ENCODE assay signal across 8 cellular contexts in the genomic region with DNA sequence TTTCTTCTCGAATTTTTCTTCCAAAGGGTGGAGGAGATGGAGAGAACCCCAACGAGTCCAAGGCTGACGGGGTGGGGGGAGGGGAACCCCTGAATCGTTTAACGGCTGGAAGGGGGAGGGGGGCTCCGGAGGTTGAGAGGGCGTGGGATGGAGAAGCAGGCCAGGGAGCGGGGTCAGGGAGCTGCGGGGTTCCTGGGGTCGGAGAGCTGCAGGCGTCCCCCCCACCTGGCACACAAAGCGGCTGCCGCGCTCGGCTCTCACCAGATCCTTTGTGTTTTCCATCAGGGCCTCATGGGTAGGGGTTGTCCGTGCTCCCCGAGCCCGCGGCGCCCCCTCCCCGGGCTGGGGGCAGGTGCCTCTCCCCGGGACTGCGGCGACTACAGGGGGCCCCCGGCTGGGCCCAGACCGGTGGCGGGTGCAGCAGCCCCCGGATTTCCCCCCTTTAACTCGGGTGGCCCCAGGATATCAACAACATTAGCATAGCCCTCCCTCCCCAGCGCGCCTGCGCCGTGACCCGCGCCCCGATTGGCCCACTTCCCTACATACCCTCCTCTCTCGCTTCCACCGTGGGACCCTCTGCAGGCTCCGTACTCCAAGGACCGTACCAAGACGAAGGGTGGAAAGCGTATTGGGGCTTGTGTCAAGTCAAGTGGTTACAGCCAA. TPM values are rescaled to one million over a fixed set of nuclear protein-coding genes. Genes with fewer than 3 reads are reported as not detected.
DNase-seq lines count a peak whose midpoint lies in the region; ATAC-seq and TF ChIP-seq lines count a peak whose summit lies in the region.

TSS of gene MBTD1 (minus strand) at position 476 of the 663 bp plus-strand sequence. CDS start 34,888 bp downstream, outside the sequence.

- H3K9me3 ChIP-seq in CD4-positive, CD25-positive, alpha-beta regulatory T cell (ENCODE audit: control insufficient read depth in 2 of 2, low read length in 2 of 2) = no peaks in the 10 kb centered on the region

- peak within 1 kb of the TSS; percentile 97 to 98 (median 97) for H3K4me3 Mint-ChIP-seq in CD4-positive, CD25-positive, alpha-beta regulatory T cell

- peak within 1 kb of the TSS; percentile 99 for H3K4me3 ChIP-seq in CD4-positive, CD25-positive, alpha-beta regulatory T cell (ENCODE audit: low read depth, low read length)
- peak within 1 kb of the TSS; percentile 93 for H3K4me3 ChIP-seq in HL-60 (replicated peaks; ENCODE audit: insufficient read depth, low read length)

- peak within 1 kb of the TSS; percentile 97 for H3K27ac ChIP-seq in CD4-positive, CD25-positive, alpha-beta regulatory T cell (ENCODE audit: insufficient read depth, low read length, poor library complexity, severe bottlenecking)
- H3K27ac ChIP-seq in HL-60 (replicated peaks) = peak within 1 kb of the TSS; percentile 100

- peaks cover 18% of the 10 kb centered on the region for H3K36me3 Mint-ChIP-seq in CD4-positive, CD25-positive, alpha-beta regulatory T cell

- no peaks in the 10 kb centered on the region for H3K27me3 Mint-ChIP-seq in CD4-positive, CD25-positive, alpha-beta regulatory T cell

- H3K27me3 ChIP-seq in CD4-positive, CD25-positive, alpha-beta regulatory T cell (ENCODE audit: control insufficient read depth, insufficient read depth, low read length) = no peaks in the 10 kb centered on the region
- no peaks in the 10 kb centered on the region for H3K27me3 ChIP-seq in HL-60 (ENCODE audit: insufficient read depth, poor library complexity, severe bottlenecking)

- H3K9me3 Mint-ChIP-seq in CD4-positive, CD25-positive, alpha-beta regulatory T cell = peaks cover 0 to 2% (median 0%) of the 10 kb centered on the region in 7 donors

- no peak for TF ChIP-seq CTCF in HL-60 (IDR thresholded peaks at IDR 0.05; ENCODE audit: insufficient read depth, low read length)

- H3K36me3 ChIP-seq in CD4-positive, CD25-positive, alpha-beta regulatory T cell (ENCODE audit: control insufficient read depth, insufficient read depth, low read length) = peaks cover 24% of the 10 kb centered on the region

- peak; percentile 87 to 89 for ATAC-seq in CD4-positive, CD25-positive, alpha-beta regulatory T cell (ENCODE audit: low read depth in 2 of 2)
- ATAC-seq in GM19463 (IDR thresholded peaks at IDR 0.05; ENCODE audit: unreplicated experiment) = peak; percentile 74

- peak; percentile 94 to 98 (median 97) for DNase-seq in CD4-positive, CD25-positive, alpha-beta regulatory T cell
- peak; percentile 91 to 98 for DNase-seq in HL-60 (ENCODE audit: low read depth in 1 of 2, low spot score in 1 of 2)
- peak; percentile 82 for DNase-seq in NK-92 (lab: John Stamatoyannopoulos, UW; ENCODE audit: unreplicated experiment)
- DNase-seq in activated CD8-positive, alpha-beta memory T cell treated with anti-CD3 and anti-CD28 coated beads for 24 hours = peak; percentile 95
- peak; percentile 94 for DNase-seq in effector CD8-positive, alpha-beta T cell (lab: John Stamatoyannopoulos, UW)
- peak; percentile 97 for DNase-seq in lung microvascular endothelial cell (ENCODE audit: low read depth in 2 of 2)
- DNase-seq in stimulated activated CD4-positive, alpha-beta T cell treated with anti-CD3 and anti-CD28 coated beads, TNF-alpha, amount 100 ng/mL, for 4 hours (ENCODE audit: low read depth in 3 of 3) = peak; percentile 77 to 89 (median 87)

- H3K4me1 ChIP-seq in CD4-positive, CD25-positive, alpha-beta regulatory T cell (ENCODE audit: control insufficient read depth, insufficient read depth, low read length, poor library complexity, severe bottlenecking) = peaks cover 54% of the 10 kb centered on the region

- peaks cover 26 to 82% (median 65%) of the 10 kb centered on the region in 4 donors for H3K4me1 Mint-ChIP-seq in CD4-positive, CD25-positive, alpha-beta regulatory T cell

- peak within 1 kb of the TSS; percentile 95 to 99 (median 97) for H3K27ac Mint-ChIP-seq in CD4-positive, CD25-positive, alpha-beta regulatory T cell

RNA-seq across cellular contexts. Expression of gene MBTD1, which starts in this region (rescaled TPM):
- total RNA-seq in CD4-positive, CD25-positive, alpha-beta regulatory T cell = 27.4 TPM
- 1 to 10 TPM; 4.3 to 8.2 (median 5.8) TPM for polyA plus RNA-seq in CD4-positive, CD25-positive, alpha-beta regulatory T cell
- 8.9 and 12.1 TPM in 2 replicates for total RNA-seq in lung microvascular endothelial cell

Comparison
In these comparisons a context has a peak if more than half of its experiments do, and no peak if none do; other contexts are left out.
1. Peak in every context shown above with its lines: DNase-seq, ATAC-seq, H3K4me3 ChIP-seq and H3K27ac ChIP-seq.